ENCODE assay signal across 24 cellular contexts in the genomic region with DNA sequence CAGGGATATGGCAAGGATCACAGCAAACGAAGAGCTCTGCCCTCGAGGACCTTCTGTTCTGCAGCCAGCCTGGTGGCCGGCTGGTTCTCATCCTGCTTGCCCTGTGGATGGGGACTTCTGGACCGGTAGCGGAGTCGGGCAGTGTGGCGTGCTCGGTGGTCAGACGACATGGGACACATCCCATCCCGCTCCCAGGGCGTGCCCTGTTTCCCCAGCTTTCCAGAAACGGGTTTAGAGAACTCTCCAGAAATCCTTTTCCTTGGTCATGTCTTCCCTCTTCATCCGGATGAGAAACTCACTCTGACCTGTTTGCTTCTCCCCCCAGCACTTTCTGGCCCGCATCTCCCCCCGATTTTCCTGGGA.
"Had no signal": no experiment of that assay in that cellular context is flagged by ENCODE, and none has a peak within 500 bp of the region (broad histone marks: within the 10 kb centered on the region; RNA-seq: fewer than 3 reads in every experiment).

No MANE protein-coding gene starts in this region.

- DNase-seq: activated CD4-positive, alpha-beta memory T cell treated with anti-CD3 and anti-CD28 coated beads, Interleukin-2, amount 10 ng/mL, durations not matched to agents 7 days and 5 days; activated CD4-positive, alpha-beta T cell treated with anti-CD3 and anti-CD28 coated beads, Interleukin-2, amount 10 ng/mL, durations not matched to agents 24 days and 14 days; activated gamma-delta T cell; activated naive CD4-positive, alpha-beta T cell treated with anti-CD3 and anti-CD28 coated beads, Interleukin-2, amount 50 U/mL, for 16 hours; activated naive CD8-positive, alpha-beta T cell treated with anti-CD3 and anti-CD28 coated beads, Interleukin-2, amount 50 U/mL, for 24 hours; activated T-cell treated with anti-CD3 and anti-CD28 coated beads for 4 hours; effector CD8-positive, alpha-beta T cell; foreskin melanocyte; hypothalamus; left cardiac atrium; mesendoderm; naive B cell; stimulated activated CD8-positive, alpha-beta memory T cell treated with anti-CD3 and anti-CD28 coated beads, Interleukin-4, amount 100 ng/mL, for 48 hours; stimulated activated naive B cell treated with anti-CD40 and anti-IgM and Interleukin-4, amounts not matched to agents 10 μg/mL and 1 μg/mL and 100 μg/mL, for 72 hours; testis had no signal

- H3K36me3 ChIP-seq: pancreas, right lobe of liver had no signal

- H3K4me3 Mint-ChIP-seq: activated CD4-positive, alpha-beta memory T cell treated with anti-CD3 and anti-CD28 coated beads, Interleukin-2, amount 10 ng/mL, durations not matched to agents 7 days and 5 days; activated CD4-positive, alpha-beta T cell treated with anti-CD3 and anti-CD28 coated beads, Interleukin-2, amount 10 ng/mL, durations not matched to agents 24 days and 14 days; activated naive CD8-positive, alpha-beta T cell treated with anti-CD3 and anti-CD28 coated beads, Interleukin-2, amount 50 U/mL, for 24 hours; dendritic cell treated with granulocyte-macrophage colony-stimulating factor and Interleukin-4, amounts not matched to agents 40 ng/mL and 50 ng/mL, for 4 days; stimulated activated naive B cell treated with anti-CD40 and anti-IgM and Interleukin-4, amounts not matched to agents 10 μg/mL and 1 μg/mL and 100 μg/mL, for 72 hours had no signal

- H3K36me3 Mint-ChIP-seq: stimulated activated naive B cell treated with anti-CD40 and anti-IgM and Interleukin-4, amounts not matched to agents 10 μg/mL and 1 μg/mL and 100 μg/mL, for 72 hours; type B pancreatic cell had no signal

- H3K9me3 ChIP-seq: neutrophil, pancreas, right lobe of liver, testis had no signal

- H3K27me3 Mint-ChIP-seq: activated naive CD8-positive, alpha-beta T cell treated with anti-CD3 and anti-CD28 coated beads, Interleukin-2, amount 50 U/mL, for 24 hours; dendritic cell treated with granulocyte-macrophage colony-stimulating factor and Interleukin-4, amounts not matched to agents 40 ng/mL and 50 ng/mL, for 4 days; type B pancreatic cell had no signal

- H3K27ac ChIP-seq: neutrophil, pancreas, right lobe of liver, skin epidermis, testis, VCaP had no signal

- H3K27ac Mint-ChIP-seq: activated CD4-positive, alpha-beta memory T cell treated with anti-CD3 and anti-CD28 coated beads, Interleukin-2, amount 10 ng/mL, durations not matched to agents 7 days and 5 days; activated CD4-positive, alpha-beta T cell treated with anti-CD3 and anti-CD28 coated beads, Interleukin-2, amount 10 ng/mL, durations not matched to agents 24 days and 14 days; activated naive CD8-positive, alpha-beta T cell treated with anti-CD3 and anti-CD28 coated beads, Interleukin-2, amount 50 U/mL, for 24 hours; dendritic cell treated with granulocyte-macrophage colony-stimulating factor and Interleukin-4, amounts not matched to agents 40 ng/mL and 50 ng/mL, for 4 days; stimulated activated naive B cell treated with anti-CD40 and anti-IgM and Interleukin-4, amounts not matched to agents 10 μg/mL and 1 μg/mL and 100 μg/mL, for 72 hours; type B pancreatic cell had no signal

- ATAC-seq: activated CD4-positive, CD25-positive, alpha-beta regulatory T cell treated with anti-CD3 and anti-CD28 coated beads, Interleukin-2, amount 50 U/mL, for 24 hours; activated naive CD8-positive, alpha-beta T cell treated with anti-CD3 and anti-CD28 coated beads, Interleukin-2, amount 50 U/mL, for 24 hours; left cardiac atrium; right lobe of liver; SK-N-SH treated with all-trans-retinoic acid at 6 μM for 48 hours; stimulated activated naive B cell treated with anti-CD40 and anti-IgM and Interleukin-4, amounts not matched to agents 10 μg/mL and 1 μg/mL and 100 μg/mL, for 72 hours had no signal

- H3K27me3 ChIP-seq: neutrophil, pancreas, right lobe of liver, testis had no signal

- H3K9me3 Mint-ChIP-seq: activated CD4-positive, alpha-beta memory T cell treated with anti-CD3 and anti-CD28 coated beads, Interleukin-2, amount 10 ng/mL, durations not matched to agents 7 days and 5 days; activated CD4-positive, alpha-beta T cell treated with anti-CD3 and anti-CD28 coated beads, Interleukin-2, amount 10 ng/mL, durations not matched to agents 24 days and 14 days; activated naive CD8-positive, alpha-beta T cell treated with anti-CD3 and anti-CD28 coated beads, Interleukin-2, amount 50 U/mL, for 24 hours; dendritic cell treated with granulocyte-macrophage colony-stimulating factor and Interleukin-4, amounts not matched to agents 40 ng/mL and 50 ng/mL, for 4 days; naive B cell; stimulated activated naive B cell treated with anti-CD40 and anti-IgM and Interleukin-4, amounts not matched to agents 10 μg/mL and 1 μg/mL and 100 μg/mL, for 72 hours; type B pancreatic cell had no signal

- H3K4me3 ChIP-seq: pancreas, right lobe of liver, skin epidermis, testis had no signal

- H3K4me1 ChIP-seq: pancreas, right lobe of liver, testis had no signal
